In genomic region chr9:79489241-79490000, GRCh38 we compare ENCODE assay signal across 1 cellular context.
A peak's percentile ranks its signal among the peaks of the same experiment; 100 is the strongest.
TF ChIP-seq lines count a peak whose summit lies in the region.

No MANE protein-coding gene starts in this region.

TF ChIP-seq in HepG2, 621 proteins besides CTCF, POLR2A, EP300 and RAD21 (continued from another document and continues in another):
- TF ChIP-seq PRDM4 (CRISPR knock-in tag; IDR thresholded peaks at IDR 0.05; ENCODE audit: borderline replicate concordance) (no peak), ZNF335 (CRISPR knock-in tag; IDR thresholded peaks at IDR 0.05) (no peak), FOXP4 (CRISPR knock-in tag; IDR thresholded peaks at IDR 0.05) (peak; percentile 69), HDAC2 (CRISPR knock-in tag; IDR thresholded peaks at IDR 0.05) (peak; percentile 78), TBX2 (CRISPR knock-in tag; IDR thresholded peaks at IDR 0.05; ENCODE audit: borderline replicate concordance) (0 out of 2 replicates have a peak, but pooled peaks have one; percentile 34), TARDBP (CRISPR knock-in tag; IDR thresholded peaks at IDR 0.05) (0 out of 2 replicates have a peak, but pooled peaks have one; percentile 26), SRSF9 (IDR thresholded peaks at IDR 0.05; ENCODE audit: borderline replicate concordance, insufficient read depth, low read depth, low read length, poor library complexity, severe bottlenecking) (no peak), THYN1 (CRISPR knock-in tag; IDR thresholded peaks at IDR 0.05; ENCODE audit: borderline replicate concordance, low read depth) (no peak), ZNF775 (CRISPR knock-in tag; IDR thresholded peaks at IDR 0.05; ENCODE audit: borderline replicate concordance) (no peak), HMG20B (CRISPR knock-in tag; conservative IDR thresholded peaks at IDR 0.05) (peak; percentile 95), ZNF670 (CRISPR knock-in tag; IDR thresholded peaks at IDR 0.05; ENCODE audit: borderline replicate concordance) (no peak), BRF2 (CRISPR knock-in tag; IDR thresholded peaks at IDR 0.05) (no peak), BCL6 (CRISPR knock-in tag; IDR thresholded peaks at IDR 0.05) (peak; percentile 72), SAP130 (CRISPR knock-in tag; IDR thresholded peaks at IDR 0.05; ENCODE audit: low read depth) (no peak), BHLHE40 (IDR thresholded peaks at IDR 0.05; ENCODE audit: low read length) (0 out of 2 replicates have a peak, but pooled peaks have one; percentile 51), ZSCAN12 (CRISPR knock-in tag; IDR thresholded peaks at IDR 0.05) (no peak), ZNF891 (CRISPR knock-in tag; IDR thresholded peaks at IDR 0.05) (no peak), PAXIP1 (CRISPR knock-in tag; conservative IDR thresholded peaks at IDR 0.05) (0 out of 2 replicates have a peak, but pooled peaks have one; percentile 45), ZKSCAN8 (CRISPR knock-in tag; IDR thresholded peaks at IDR 0.05; ENCODE audit: borderline replicate concordance) (no peak), FOXA3 (CRISPR knock-in tag; IDR thresholded peaks at IDR 0.05) (peak; percentile 94), MED1 (CRISPR knock-in tag; IDR thresholded peaks at IDR 0.05) (0 out of 2 replicates have a peak, but pooled peaks have one; percentile 16), FOSL1 (CRISPR knock-in tag; IDR thresholded peaks at IDR 0.05; ENCODE audit: borderline replicate concordance) (peak; percentile 38; the same call in 1 of the 2 replicates), SATB2 (CRISPR knock-in tag; IDR thresholded peaks at IDR 0.05) (no peak), CREB1 (IDR thresholded peaks at IDR 0.05) (no peak), CREB1 (CRISPR knock-in tag; IDR thresholded peaks at IDR 0.05) (peak; percentile 30; the same call in 1 of the 2 replicates), SOX13 (IDR thresholded peaks at IDR 0.05) (peak; percentile 50; the same call in 1 of the 2 replicates), SOX13 (CRISPR knock-in tag; conservative IDR thresholded peaks at IDR 0.05 in 1 of 2, IDR thresholded peaks at IDR 0.05 in 1 of 2) (peak in 1 of 2 experiments; percentile 86; a peak in 2 of 4 replicates), MED8 (CRISPR knock-in tag; IDR thresholded peaks at IDR 0.05; ENCODE audit: insufficient replicate concordance) (no peak), RAD51 (IDR thresholded peaks at IDR 0.05; ENCODE audit: borderline replicate concordance) (no peak), ZNF850 (CRISPR knock-in tag; conservative IDR thresholded peaks at IDR 0.05) (no peak), THAP11 (CRISPR knock-in tag; IDR thresholded peaks at IDR 0.05) (0 out of 2 replicates have a peak, but pooled peaks have one; percentile 28), FOXA1 (IDR thresholded peaks at IDR 0.05) (peak; percentile 83), FOXA1 (CRISPR knock-in tag; IDR thresholded peaks at IDR 0.05) (peak; percentile 88), ZFP36 (IDR thresholded peaks at IDR 0.05; ENCODE audit: borderline replicate concordance, low read depth, low read length, partially characterized antibody) (peak; percentile 76), ZBTB34 (CRISPR knock-in tag; IDR thresholded peaks at IDR 0.05) (no peak), HNRNPUL1 (IDR thresholded peaks at IDR 0.05; ENCODE audit: low read depth, low read length) (no peak), SNAPC5 (CRISPR knock-in tag; IDR thresholded peaks at IDR 0.05; ENCODE audit: borderline replicate concordance) (no peak), ZNF776 (CRISPR knock-in tag; IDR thresholded peaks at IDR 0.05) (no peak), MEF2D (CRISPR knock-in tag; IDR thresholded peaks at IDR 0.05) (no peak), ARID5B (CRISPR knock-in tag; IDR thresholded peaks at IDR 0.05) (peak; percentile 86), TBX3 (IDR thresholded peaks at IDR 0.05; ENCODE audit: borderline replicate concordance) (peak; percentile 97), MIXL1 (CRISPR knock-in tag; IDR thresholded peaks at IDR 0.05) (peak; percentile 78), HMG20A (CRISPR knock-in tag; IDR thresholded peaks at IDR 0.05; ENCODE audit: borderline replicate concordance) (peak; percentile 86), ZNF609 (CRISPR knock-in tag; IDR thresholded peaks at IDR 0.05; ENCODE audit: borderline replicate concordance) (peak; percentile 97), FOXJ3 (CRISPR knock-in tag; IDR thresholded peaks at IDR 0.05; ENCODE audit: borderline replicate concordance) (peak; percentile 45; the same call in 1 of the 2 replicates)
